In the genomic region with DNA sequence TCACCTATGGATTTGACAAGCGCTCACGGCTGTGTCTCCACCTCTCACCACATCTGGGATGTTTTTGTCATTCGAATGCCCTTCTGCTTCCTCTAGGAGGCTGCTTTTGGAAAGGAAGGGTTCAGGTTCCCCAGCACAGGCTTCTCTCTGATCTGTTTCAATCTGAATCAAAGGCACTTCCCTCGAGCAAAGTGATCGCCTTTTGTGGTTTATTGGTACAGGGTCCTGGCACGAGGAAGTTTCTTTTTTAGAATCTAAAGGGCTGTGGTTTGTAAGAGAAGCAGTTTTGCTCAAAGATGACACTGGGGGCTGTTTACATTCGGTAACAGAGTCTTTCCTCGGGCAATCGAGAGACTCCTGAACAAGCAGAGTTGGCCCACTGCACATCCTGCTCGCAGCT, we compare ENCODE assay signal across 29 cellular contexts.
A peak's percentile ranks its signal among the peaks of the same experiment; 100 is the strongest.
DNase-seq lines count a peak whose midpoint lies in the region; ATAC-seq, FAIRE-seq and TF ChIP-seq lines count a peak whose summit lies in the region.
"Had no signal": no experiment of that assay in that cellular context is flagged by ENCODE, and none has a peak within 500 bp of the region (broad histone marks: within the 10 kb centered on the region; RNA-seq: fewer than 3 reads in every experiment).

No MANE protein-coding gene starts in this region.

- H4K20me1 ChIP-seq in H1 (replicated peaks in 1 of 2; ENCODE audit: control insufficient read depth in 1 of 2, insufficient read depth in 2 of 2, low read length in 2 of 2) = no peaks in the 10 kb centered on the region

- H3K14ac ChIP-seq in H1 (ENCODE audit: insufficient read length) = no peak overlapping the region

- H3K27me3 Mint-ChIP-seq in type B pancreatic cell = no peaks in the 10 kb centered on the region
- H3K27me3 Mint-ChIP-seq: activated CD4-positive, alpha-beta T cell treated with anti-CD3 and anti-CD28 coated beads, Interleukin-2, amount 10 ng/mL, durations not matched to agents 24 days and 14 days had no signal

- DNase-seq in SKM-1 treated with dmso at 0.1 percent for 144 hours (lab: John Stamatoyannopoulos, UW; ENCODE audit: unreplicated experiment) = peak; percentile 11
- no peak for DNase-seq in SKM-1 (lab: John Stamatoyannopoulos, UW; ENCODE audit: unreplicated experiment)
- no peak for DNase-seq in H1 (ENCODE audit: low read depth in 1 of 2, low spot score in 2 of 2)
- DNase-seq in type B pancreatic cell (ENCODE audit: extremely low spot score, unreplicated experiment) = no peak
- no peak for DNase-seq in NCI-H69 (lab: John Stamatoyannopoulos, UW)
- DNase-seq in brain microvascular endothelial cell = no peak
- DNase-seq in activated T-cell treated with anti-CD3 and anti-CD28 coated beads for 4 hours = no peak
- DNase-seq: activated CD4-positive, alpha-beta T cell treated with anti-CD3 and anti-CD28 coated beads, Interleukin-2, amount 10 ng/mL, durations not matched to agents 24 days and 14 days; aorta; caudate nucleus; CD8-positive, alpha-beta T cell; DMS153; HFFc6; hypothalamus; NCI-H1092; NCI-H187 treated with DMSO at 0.1 percent for 48 hours; NCI-H526; psoas muscle; RPMI8226; SK-N-SH; stomach had no signal

- no peaks in the 10 kb centered on the region for H3K9me3 ChIP-seq in H1 (ENCODE audit: insufficient read depth in 2 of 2, low read depth in 1 of 2, low read length in 1 of 2)
- H3K9me3 ChIP-seq: neutrophil, psoas muscle, SK-N-SH, tibial nerve had no signal

- H3K9ac ChIP-seq in H1 (replicated peaks in 1 of 4; ENCODE audit: extremely low read depth in 1 of 4, low read depth in 3 of 4, low read length in 3 of 4) = no peak overlapping the region; a peak in 2 of 7 replicates
- H3K9ac ChIP-seq: SK-N-SH had no signal

- no peak overlapping the region for H3K56ac ChIP-seq in H1 (replicated peaks; ENCODE audit: insufficient read length, low read depth, low read length)

- peak; percentile 46 for ATAC-seq in HG03039 (IDR thresholded peaks at IDR 0.05; ENCODE audit: unreplicated experiment)
- ATAC-seq: activated naive CD4-positive, alpha-beta T cell treated with anti-CD3 and anti-CD28 coated beads, Interleukin-2, amount 50 U/mL, for 72 hours; CD8-positive, alpha-beta T cell; psoas muscle had no signal

- no peaks in the 10 kb centered on the region for H3K79me1 ChIP-seq in H1 (ENCODE audit: low read depth, low read length)

- no peak for TF ChIP-seq CTCF in H1 (IDR thresholded peaks at IDR 0.05; ENCODE audit: control extremely low read depth in 1 of 3, insufficient read depth in 1 of 3, low read depth in 1 of 3, low read length in 3 of 3)
- TF ChIP-seq CTCF in type B pancreatic cell (conservative IDR thresholded peaks at IDR 0.05) = no peak
- TF ChIP-seq CTCF in brain microvascular endothelial cell (IDR thresholded peaks at IDR 0.05; ENCODE audit: low read depth, low read length, missing control alignments) = no peak

- H3K4ac ChIP-seq in H1 (replicated peaks; ENCODE audit: insufficient read length, low read depth, low read length) = no peak overlapping the region

- CTCF ChIA-PET in H1 (lab: Charles Lee; ENCODE audit: partially characterized antibody) = interaction anchor here (1.4 kb wide), 2 partner anchors 10 to 24 kb away, joined by 3 to 4 read pairs; no protein-coding TSS in a partner anchor

- no peak overlapping the region for H2BK15ac ChIP-seq in H1 (ENCODE audit: low read length)

- 72% methylated on average over 10 of the region's 10 CpGs; no CpG with 5 or more reads in 1 of the 2 experiments for WGBS in H1 (ENCODE audit: extremely low coverage in 1 of 2, insufficient coverage in 1 of 2, insufficient read length in 1 of 2, insufficient replicate concordance in 2 of 2, low coverage in 1 of 2, low lambda C conversion rate in 2 of 2, missing lambda C conversion rate in 1 of 2), 2 experiments

- in situ Hi-C loops in brain microvascular endothelial cell (cut with HindIII; ENCODE audit: low pct_ligation_motif_present, low sequenced_read_pairs) = no loop called here

- no peak overlapping the region for H2BK120ac ChIP-seq in H1 (replicated peaks; ENCODE audit: low read depth, low read length)

- no peak overlapping the region for H3K4me3 ChIP-seq in H1 (ENCODE audit: extremely low read depth in 1 of 4, insufficient read depth in 2 of 4, low read depth in 3 of 4, low read length in 4 of 4)
- H3K4me3 ChIP-seq in brain microvascular endothelial cell (ENCODE audit: low read depth, low read length) = no peak overlapping the region
- H3K4me3 ChIP-seq: psoas muscle, stomach, tibial nerve had no signal

- H3K79me2 ChIP-seq in H1 (ENCODE audit: control insufficient read depth in 1 of 2, insufficient read depth in 2 of 2, low read length in 2 of 2) = no peaks in the 10 kb centered on the region

- POLR2A ChIA-PET in H1 (lab: Charles Lee; ENCODE audit: partially characterized antibody) = no interaction called here

- H2BK5ac ChIP-seq in H1 (ENCODE audit: low read depth, low read length) = no peak overlapping the region

- H4K8ac ChIP-seq in H1 (ENCODE audit: extremely low read depth, insufficient read depth, low read length) = no peak overlapping the region

- no peak overlapping the region for H2BK12ac ChIP-seq in H1 (ENCODE audit: low read depth, low read length)

- H3K4me1 ChIP-seq in H1 (replicated peaks in 1 of 4; ENCODE audit: control insufficient read depth in 3 of 4, insufficient read depth in 4 of 4, low read length in 3 of 4) = peaks cover 0 to 5% (median 1%) of the 10 kb centered on the region in 4 experiments; a peak in 4 of 7 replicates
- H3K4me1 ChIP-seq: psoas muscle, stomach, tibial nerve had no signal

- H3K36me3 ChIP-seq in H1 (ENCODE audit: control insufficient read depth in 2 of 4, insufficient read depth in 4 of 4, low read length in 3 of 4) (no peaks in the 10 kb centered on the region), brain microvascular endothelial cell (replicated peaks) (no peaks in the 10 kb centered on the region)
- H3K36me3 ChIP-seq: neutrophil, stomach, tibial nerve had no signal

- no peak overlapping the region for H4K91ac ChIP-seq in H1 (replicated peaks; ENCODE audit: insufficient read length, low read length)

- H3K36me3 Mint-ChIP-seq in type B pancreatic cell = no peaks in the 10 kb centered on the region
- H3K36me3 Mint-ChIP-seq: activated naive CD4-positive, alpha-beta T cell treated with anti-CD3 and anti-CD28 coated beads, Interleukin-2, amount 50 U/mL, for 72 hours; CD8-positive, alpha-beta T cell had no signal

- H3K27ac Mint-ChIP-seq in type B pancreatic cell = no peak overlapping the region
- H3K27ac Mint-ChIP-seq: activated CD4-positive, alpha-beta T cell treated with anti-CD3 and anti-CD28 coated beads, Interleukin-2, amount 10 ng/mL, durations not matched to agents 24 days and 14 days; activated naive CD4-positive, alpha-beta T cell treated with anti-CD3 and anti-CD28 coated beads, Interleukin-2, amount 50 U/mL, for 72 hours; activated T-helper 2 cell treated with anti-CD3 and anti-CD28 coated beads, Interferon-gamma antibody, Interleukin-2, Interleukin-4, amounts not matched to agents 10 μg/mL and 5 μg/mL and 100 μg/mL, durations not matched to agents 14 hours and 24 hours and 36 hours; CD8-positive, alpha-beta T cell; HFFc6 had no signal

- no peak overlapping the region for H3K4me3 Mint-ChIP-seq in type B pancreatic cell
- H3K4me3 Mint-ChIP-seq: activated CD4-positive, alpha-beta T cell treated with anti-CD3 and anti-CD28 coated beads, Interleukin-2, amount 10 ng/mL, durations not matched to agents 24 days and 14 days; CD8-positive, alpha-beta T cell; HFFc6 had no signal

- peak overlapping the region; percentile 95; the same call in 1 of the 2 replicates for H2AFZ ChIP-seq in H1 (ENCODE audit: low read length)

- H3K27ac ChIP-seq in H1 (ENCODE audit: low read depth, low read length) = no peak overlapping the region
- H3K27ac ChIP-seq in brain microvascular endothelial cell = no peak overlapping the region
- H3K27ac ChIP-seq: 22Rv1, neutrophil, psoas muscle, stomach, tibial nerve had no signal

- TF ChIP-seq RAD21 in H1 (IDR thresholded peaks at IDR 0.05 in 1 of 2, conservative IDR thresholded peaks at IDR 0.05 in 1 of 2; ENCODE audit: low read depth in 2 of 2, low read length in 2 of 2) = no peak

- H3K9me3 Mint-ChIP-seq in type B pancreatic cell = no peaks in the 10 kb centered on the region
- H3K9me3 Mint-ChIP-seq: CD8-positive, alpha-beta T cell had no signal

- H3K27me3 ChIP-seq in H1 (replicated peaks in 1 of 4; ENCODE audit: control insufficient read depth in 3 of 4, extremely low read depth in 1 of 4, insufficient read depth in 3 of 4, low read length in 3 of 4) (no peaks in the 10 kb centered on the region), brain microvascular endothelial cell (replicated peaks) (no peaks in the 10 kb centered on the region)
- H3K27me3 ChIP-seq: neutrophil, stomach, tibial nerve had no signal

- H2AK5ac ChIP-seq in H1 (ENCODE audit: low read depth, low read length) = no peak overlapping the region

- TF ChIP-seq EP300 in H1 (IDR thresholded peaks at IDR 0.05; ENCODE audit: borderline replicate concordance in 1 of 2, low read depth in 2 of 2, low read length in 2 of 2) = no peak

- H3K4me1 Mint-ChIP-seq in type B pancreatic cell (ENCODE audit: unreplicated experiment) = no peaks in the 10 kb centered on the region
- H3K4me1 Mint-ChIP-seq: activated CD4-positive, alpha-beta T cell treated with anti-CD3 and anti-CD28 coated beads, Interleukin-2, amount 10 ng/mL, durations not matched to agents 24 days and 14 days had no signal

- no peak for TF ChIP-seq POLR2A in H1 (IDR thresholded peaks at IDR 0.05; ENCODE audit: control extremely low read depth in 1 of 2, low read depth in 2 of 2, low read length in 2 of 2)

- H4K5ac ChIP-seq in H1 (ENCODE audit: insufficient read length, low read depth, low read length) = no peak overlapping the region

- H3K18ac ChIP-seq in H1 (ENCODE audit: extremely low read depth, low read length) = 0 out of 2 replicates have a peak overlapping the region, but pooled peaks have one; percentile 5

- no peak overlapping the region for H3K4me2 ChIP-seq in H1 (ENCODE audit: insufficient read depth in 1 of 2, low read depth in 2 of 2, low read length in 2 of 2)
- H3K4me2 ChIP-seq: SK-N-SH had no signal

- no peak overlapping the region for H2BK20ac ChIP-seq in H1 (ENCODE audit: low read length)

- H3K23me2 ChIP-seq in H1 (ENCODE audit: low read depth, low read length) = no peaks in the 10 kb centered on the region

- no peak overlapping the region for H3K23ac ChIP-seq in H1 (ENCODE audit: insufficient read length)

- no peak for FAIRE-seq in H1 (lab: Jason Lieb, UNC)
- FAIRE-seq: endometrium, GM19239 had no signal

TF ChIP-seq in H1, 55 proteins besides CTCF, POLR2A, EP300 and RAD21 (continues in another document):
- no peak for TF ChIP-seq KDM5A (IDR thresholded peaks at IDR 0.05; ENCODE audit: low read length)
- no peak for TF ChIP-seq JUN (IDR thresholded peaks at IDR 0.05; ENCODE audit: low read depth, low read length)
- TF ChIP-seq RNF2 (IDR thresholded peaks at IDR 0.05; ENCODE audit: borderline replicate concordance, low read depth, low read length, missing control alignments, poor library complexity, severe bottlenecking) = no peak
- TF ChIP-seq HDAC2 (IDR thresholded peaks at IDR 0.05; ENCODE audit: borderline replicate concordance in 1 of 2, low read depth in 2 of 2, low read length in 2 of 2) = no peak
- no peak for TF ChIP-seq PHF8 (conservative IDR thresholded peaks at IDR 0.05; ENCODE audit: low read depth, low read length)
- TF ChIP-seq SP1 (IDR thresholded peaks at IDR 0.05; ENCODE audit: low read depth, low read length) = no peak
